In genomic region chr5:138458353-138458752, GRCh38 we compare ENCODE assay signal across 15 cellular contexts. TPM values are rescaled to one million over a fixed set of nuclear protein-coding genes. Genes with fewer than 3 reads are reported as not detected.
DNase-seq lines count a peak whose midpoint lies in the region; ATAC-seq lines count a peak whose summit lies in the region.
"Had no signal": no experiment of that assay in that cellular context is flagged by ENCODE, and none has a peak within 500 bp of the region (broad histone marks: within the 10 kb centered on the region; RNA-seq: fewer than 3 reads in every experiment).

No MANE protein-coding gene starts in this region.

- no peaks in the 10 kb centered on the region for H3K9me3 ChIP-seq in right cardiac atrium (ENCODE audit: control insufficient read depth, low read length)
- H3K9me3 ChIP-seq: uterus had no signal

- H3K27me3 Mint-ChIP-seq in activated CD4-positive, alpha-beta memory T cell treated with anti-CD3 and anti-CD28 coated beads for 36 hours: no peaks in the 10 kb centered on the region
- H3K27me3 Mint-ChIP-seq in activated CD4-positive, alpha-beta memory T cell treated with anti-CD3 and anti-CD28 coated beads, Interleukin-2, amount 10 ng/mL, durations not matched to agents 7 days and 5 days: peaks cover 4% of the 10 kb centered on the region
- no peaks in the 10 kb centered on the region for H3K27me3 Mint-ChIP-seq in activated naive CD8-positive, alpha-beta T cell treated with anti-CD3 and anti-CD28 coated beads, Interleukin-2, amount 10 ng/mL, durations not matched to agents 7 days and 5 days
- H3K27me3 Mint-ChIP-seq in stimulated activated memory B cell treated with anti-CD40 and anti-IgM and Interleukin-4, amounts not matched to agents 10 μg/mL and 1 μg/mL and 100 μg/mL, for 72 hours: no peaks in the 10 kb centered on the region

- CTCF ChIA-PET in activated CD4-positive, alpha-beta memory T cell treated with anti-CD3 and anti-CD28 coated beads for 36 hours (lab: Charles Lee): interaction anchor here (1.0 to 4.1 kb wide), 7 partner anchors 9 to 106 kb away, joined by 3 to 30 read pairs (median 5); partner anchors contain the start of gene KDM3B
- CTCF ChIA-PET in activated CD4-positive, alpha-beta memory T cell treated with anti-CD3 and anti-CD28 coated beads, Interleukin-2, amount 10 ng/mL, durations not matched to agents 7 days and 5 days (lab: Charles Lee): interaction anchor here (1.4 to 3.7 kb wide), 2 partner anchors 9 to 85 kb away, joined by 3 to 22 read pairs; partner anchors contain the start of gene ETF1

- peak overlapping the region; percentile 99 for H3K27ac Mint-ChIP-seq in activated CD4-positive, alpha-beta memory T cell treated with anti-CD3 and anti-CD28 coated beads for 36 hours
- no peak overlapping the region for H3K27ac Mint-ChIP-seq in activated CD4-positive, alpha-beta memory T cell treated with anti-CD3 and anti-CD28 coated beads, Interleukin-2, amount 10 ng/mL, durations not matched to agents 7 days and 5 days
- peak overlapping the region; percentile 99 for H3K27ac Mint-ChIP-seq in activated naive CD8-positive, alpha-beta T cell treated with anti-CD3 and anti-CD28 coated beads, Interleukin-2, amount 10 ng/mL, durations not matched to agents 7 days and 5 days
- peak overlapping the region; percentile 93 for H3K27ac Mint-ChIP-seq in stimulated activated memory B cell treated with anti-CD40 and anti-IgM and Interleukin-4, amounts not matched to agents 10 μg/mL and 1 μg/mL and 100 μg/mL, for 72 hours

- peaks cover 2% of the 10 kb centered on the region for H3K36me3 Mint-ChIP-seq in activated CD4-positive, alpha-beta memory T cell treated with anti-CD3 and anti-CD28 coated beads for 36 hours
- peaks cover 2% of the 10 kb centered on the region for H3K36me3 Mint-ChIP-seq in activated CD4-positive, alpha-beta memory T cell treated with anti-CD3 and anti-CD28 coated beads, Interleukin-2, amount 10 ng/mL, durations not matched to agents 7 days and 5 days (ENCODE audit: low read depth)
- H3K36me3 Mint-ChIP-seq in activated naive CD8-positive, alpha-beta T cell treated with anti-CD3 and anti-CD28 coated beads, Interleukin-2, amount 10 ng/mL, durations not matched to agents 7 days and 5 days: peaks cover 2% of the 10 kb centered on the region
- no peaks in the 10 kb centered on the region for H3K36me3 Mint-ChIP-seq in stimulated activated memory B cell treated with anti-CD40 and anti-IgM and Interleukin-4, amounts not matched to agents 10 μg/mL and 1 μg/mL and 100 μg/mL, for 72 hours

- DNase-seq in activated CD4-positive, alpha-beta memory T cell treated with anti-CD3 and anti-CD28 coated beads for 36 hours: no peak
- DNase-seq in activated CD4-positive, alpha-beta memory T cell treated with anti-CD3 and anti-CD28 coated beads, Interleukin-2, amount 10 ng/mL, durations not matched to agents 7 days and 5 days: no peak
- no peak for DNase-seq in activated naive CD8-positive, alpha-beta T cell treated with anti-CD3 and anti-CD28 coated beads, Interleukin-2, amount 10 ng/mL, durations not matched to agents 7 days and 5 days
- DNase-seq in right cardiac atrium (peak in 1 of 3 donors; percentile 64), NOMO-1 treated with DMSO at 0.1 percent for 48 hours (lab: John Stamatoyannopoulos, UW; ENCODE audit: unreplicated experiment) (no peak), HuH-7.5 (ENCODE audit: low spot score) (no peak), NCI-H524 treated with DMSO at 0.1 percent for 48 hours (lab: John Stamatoyannopoulos, UW) (no peak)
- DNase-seq: KBM-7; NCI-H187; NCI-H774; stimulated activated CD4-positive, alpha-beta T cell treated with anti-CD3 and anti-CD28 coated beads, Interleukin-15, amount 100 ng/mL, for 24 hours; uterus had no signal

- no peak for ATAC-seq in activated naive CD8-positive, alpha-beta T cell treated with anti-CD3 and anti-CD28 coated beads, Interleukin-2, amount 10 ng/mL, durations not matched to agents 7 days and 5 days (ENCODE audit: low read depth)
- peak; percentile 20 to 45 for ATAC-seq in right cardiac atrium
- no peak for ATAC-seq in stimulated activated memory B cell treated with anti-CD40 and anti-IgM and Interleukin-4, amounts not matched to agents 10 μg/mL and 1 μg/mL and 100 μg/mL, for 72 hours

- H3K4me1 Mint-ChIP-seq in activated CD4-positive, alpha-beta memory T cell treated with anti-CD3 and anti-CD28 coated beads for 36 hours (ENCODE audit: low read depth): peaks cover 42% of the 10 kb centered on the region
- peaks cover 30% of the 10 kb centered on the region for H3K4me1 Mint-ChIP-seq in activated CD4-positive, alpha-beta memory T cell treated with anti-CD3 and anti-CD28 coated beads, Interleukin-2, amount 10 ng/mL, durations not matched to agents 7 days and 5 days
- peaks cover 26% of the 10 kb centered on the region for H3K4me1 Mint-ChIP-seq in activated naive CD8-positive, alpha-beta T cell treated with anti-CD3 and anti-CD28 coated beads, Interleukin-2, amount 10 ng/mL, durations not matched to agents 7 days and 5 days
- H3K4me1 Mint-ChIP-seq in stimulated activated memory B cell treated with anti-CD40 and anti-IgM and Interleukin-4, amounts not matched to agents 10 μg/mL and 1 μg/mL and 100 μg/mL, for 72 hours: peaks cover 40% of the 10 kb centered on the region

- no peak overlapping the region for H3K27ac ChIP-seq in right cardiac atrium (ENCODE audit: low read length)
- H3K27ac ChIP-seq: parathyroid adenoma, uterus had no signal

- WGBS in right cardiac atrium: 9% methylated on average over 11 of the region's 11 CpGs

- H3K9me3 Mint-ChIP-seq in activated CD4-positive, alpha-beta memory T cell treated with anti-CD3 and anti-CD28 coated beads for 36 hours: no peaks in the 10 kb centered on the region
- H3K9me3 Mint-ChIP-seq in activated CD4-positive, alpha-beta memory T cell treated with anti-CD3 and anti-CD28 coated beads, Interleukin-2, amount 10 ng/mL, durations not matched to agents 7 days and 5 days: no peaks in the 10 kb centered on the region
- no peaks in the 10 kb centered on the region for H3K9me3 Mint-ChIP-seq in activated naive CD8-positive, alpha-beta T cell treated with anti-CD3 and anti-CD28 coated beads, Interleukin-2, amount 10 ng/mL, durations not matched to agents 7 days and 5 days
- H3K9me3 Mint-ChIP-seq in stimulated activated memory B cell treated with anti-CD40 and anti-IgM and Interleukin-4, amounts not matched to agents 10 μg/mL and 1 μg/mL and 100 μg/mL, for 72 hours: no peaks in the 10 kb centered on the region

- no peak overlapping the region for H3K4me3 ChIP-seq in right cardiac atrium (ENCODE audit: low read length)
- H3K4me3 ChIP-seq: lung, uterus had no signal

- intact Hi-C loops in activated CD4-positive, alpha-beta memory T cell treated with anti-CD3 and anti-CD28 coated beads for 36 hours (cut with micrococcal nuclease): loop anchor here (5.0 kb wide), 1 partner anchor 989 kb away; no protein-coding TSS in a partner anchor
- intact Hi-C loops in right cardiac atrium (cut with DNase I): no loop called here

- POLR2A ChIA-PET in activated CD4-positive, alpha-beta memory T cell treated with anti-CD3 and anti-CD28 coated beads for 36 hours (lab: Charles Lee): interaction anchor here (0.6 to 2.0 kb wide), 2 partner anchors 9 to 93 kb away, joined by 4 to 12 read pairs; no protein-coding TSS in a partner anchor
- POLR2A ChIA-PET in activated CD4-positive, alpha-beta memory T cell treated with anti-CD3 and anti-CD28 coated beads, Interleukin-2, amount 10 ng/mL, durations not matched to agents 7 days and 5 days (lab: Charles Lee): interaction anchor here (0.8 to 2.5 kb wide), 2 partner anchors 34 to 85 kb away, joined by 3 to 9 read pairs; partner anchors contain the start of gene ETF1
- POLR2A ChIA-PET in activated naive CD8-positive, alpha-beta T cell treated with anti-CD3 and anti-CD28 coated beads, Interleukin-2, amount 10 ng/mL, durations not matched to agents 7 days and 5 days (lab: Charles Lee): interaction anchor here (1.6 kb wide), 1 partner anchor 120 kb away, joined by 5 read pairs; the partner anchor contains the start of gene FAM53C

- no peaks in the 10 kb centered on the region for H3K27me3 ChIP-seq in right cardiac atrium (ENCODE audit: control insufficient read depth, insufficient read depth)
- H3K27me3 ChIP-seq: uterus had no signal

- H3K4me1 ChIP-seq in right cardiac atrium (ENCODE audit: control insufficient read depth, insufficient read depth, low read length): peaks cover 9% of the 10 kb centered on the region
- H3K4me1 ChIP-seq: uterus had no signal

- H3K4me3 Mint-ChIP-seq in activated CD4-positive, alpha-beta memory T cell treated with anti-CD3 and anti-CD28 coated beads for 36 hours: no peak overlapping the region
- no peak overlapping the region for H3K4me3 Mint-ChIP-seq in activated CD4-positive, alpha-beta memory T cell treated with anti-CD3 and anti-CD28 coated beads, Interleukin-2, amount 10 ng/mL, durations not matched to agents 7 days and 5 days
- no peak overlapping the region for H3K4me3 Mint-ChIP-seq in activated naive CD8-positive, alpha-beta T cell treated with anti-CD3 and anti-CD28 coated beads, Interleukin-2, amount 10 ng/mL, durations not matched to agents 7 days and 5 days
- no peak overlapping the region for H3K4me3 Mint-ChIP-seq in stimulated activated memory B cell treated with anti-CD40 and anti-IgM and Interleukin-4, amounts not matched to agents 10 μg/mL and 1 μg/mL and 100 μg/mL, for 72 hours

RNA-seq across cellular contexts. Expression of gene EGR1, which starts 6.9 kb away (rescaled TPM):
- total RNA-seq in activated CD4-positive, alpha-beta memory T cell treated with anti-CD3 and anti-CD28 coated beads for 36 hours: 10 to 100 TPM; 64.2 to 69.4 TPM
- 10 to 100 TPM; 21.0 to 21.6 TPM for total RNA-seq in activated CD4-positive, alpha-beta memory T cell treated with anti-CD3 and anti-CD28 coated beads, Interleukin-2, amount 10 ng/mL, durations not matched to agents 7 days and 5 days
- 1 to 10 TPM; 4.6 to 5.1 TPM for total RNA-seq in activated naive CD8-positive, alpha-beta T cell treated with anti-CD3 and anti-CD28 coated beads, Interleukin-2, amount 10 ng/mL, durations not matched to agents 7 days and 5 days
- 10 to 100 TPM in 3 of 4 donors, 1 to 10 TPM in 1; 8.4 to 66.5 (median 22.1) TPM for total RNA-seq in right cardiac atrium
- polyA plus RNA-seq in right cardiac atrium: 123 TPM

RNA-seq across cellular contexts. Expression of gene REEP2, which starts 19.5 kb away (rescaled TPM):
- total RNA-seq in activated CD4-positive, alpha-beta memory T cell treated with anti-CD3 and anti-CD28 coated beads for 36 hours: 10 to 100 TPM in 1 of 2 experiments, 1 to 10 TPM in 1; 6.1 to 10.9 TPM
- 1 to 10 TPM in 1 of 2 experiments, under 1 TPM in 1; 0.76 to 1.1 TPM for total RNA-seq in activated CD4-positive, alpha-beta memory T cell treated with anti-CD3 and anti-CD28 coated beads, Interleukin-2, amount 10 ng/mL, durations not matched to agents 7 days and 5 days
- total RNA-seq in activated naive CD8-positive, alpha-beta T cell treated with anti-CD3 and anti-CD28 coated beads, Interleukin-2, amount 10 ng/mL, durations not matched to agents 7 days and 5 days: 1 to 10 TPM; 1.3 to 1.5 TPM
- total RNA-seq in right cardiac atrium: 10 to 100 TPM; 29.9 to 58.9 (median 37.2) TPM
- polyA plus RNA-seq in right cardiac atrium: 38.7 TPM

Comparison
In these comparisons a context has a peak if more than half of its experiments do, and no peak if none do; other contexts are left out.
1. ATAC-seq: peak in right cardiac atrium (2 of 2); none in activated naive CD8-positive, alpha-beta T cell treated with anti-CD3 and anti-CD28 coated beads, Interleukin-2, amount 10 ng/mL, durations not matched to agents 7 days and 5 days (single experiment) and stimulated activated memory B cell treated with anti-CD40 and anti-IgM and Interleukin-4, amounts not matched to agents 10 μg/mL and 1 μg/mL and 100 μg/mL, for 72 hours (single experiment).